ENCODE assay signal across 12 cellular contexts in genomic region chr11:121309688-121310087, GRCh38. TPM values are rescaled to one million over a fixed set of nuclear protein-coding genes. Genes with fewer than 3 reads are reported as not detected.
DNase-seq lines count a peak whose midpoint lies in the region; ATAC-seq and TF ChIP-seq lines count a peak whose summit lies in the region.
"Had no signal": no experiment of that assay in that cellular context is flagged by ENCODE, and none has a peak within 500 bp of the region (broad histone marks: within the 10 kb centered on the region; RNA-seq: fewer than 3 reads in every experiment).

No MANE protein-coding gene starts in this region.

- 71 to 87% methylated on average over 4 of the region's 4 CpGs for WGBS in sigmoid colon, 2 donors

- no peak for TF ChIP-seq POLR2A in sigmoid colon (IDR thresholded peaks at IDR 0.05)

- ATAC-seq in GM18861 (IDR thresholded peaks at IDR 0.05; ENCODE audit: unreplicated experiment) (peak; percentile 62), GM21367 (IDR thresholded peaks at IDR 0.05; ENCODE audit: unreplicated experiment) (peak; percentile 87), HG03066 (IDR thresholded peaks at IDR 0.05; ENCODE audit: low read depth, unreplicated experiment) (peak; percentile 91)
- ATAC-seq in central memory CD8-positive, alpha-beta T cell (replicated peaks; ENCODE audit: extremely low read depth, poor library complexity, severe bottlenecking), result no peak
- ATAC-seq: natural killer cell treated with Interleukin-12 subunit alpha and Interleukin-12 subunit beta and Interleukin-15 and Interleukin-18, amount 100 ng/mL, for 72 hours had no signal

- no peak for DNase-seq in central memory CD8-positive, alpha-beta T cell (ENCODE audit: low spot score in 2 of 2)
- DNase-seq in sigmoid colon, result no peak
- DNase-seq in NCI-H1048 (lab: John Stamatoyannopoulos, UW), result no peak
- no peak for DNase-seq in NCI-H1092 (lab: John Stamatoyannopoulos, UW)
- DNase-seq: DMS79 treated with DMSO at 0.1 percent for 48 hours; stimulated activated CD4-positive, alpha-beta T cell treated with anti-CD3 and anti-CD28 coated beads, Interleukin-15, amount 100 ng/mL, for 24 hours; testis had no signal

- no peaks in the 10 kb centered on the region for H3K27me3 Mint-ChIP-seq in central memory CD8-positive, alpha-beta T cell
- H3K27me3 Mint-ChIP-seq: natural killer cell treated with Interleukin-12 subunit alpha and Interleukin-12 subunit beta and Interleukin-15 and Interleukin-18, amount 100 ng/mL, for 72 hours had no signal

- no peak overlapping the region for H3K4me3 Mint-ChIP-seq in central memory CD8-positive, alpha-beta T cell
- H3K4me3 Mint-ChIP-seq: natural killer cell treated with Interleukin-12 subunit alpha and Interleukin-12 subunit beta and Interleukin-15 and Interleukin-18, amount 100 ng/mL, for 72 hours had no signal

- peaks cover 31% of the 10 kb centered on the region for H3K36me3 Mint-ChIP-seq in central memory CD8-positive, alpha-beta T cell (ENCODE audit: insufficient read depth)

- H3K9me3 Mint-ChIP-seq in central memory CD8-positive, alpha-beta T cell, result no peaks in the 10 kb centered on the region
- H3K9me3 Mint-ChIP-seq: natural killer cell treated with Interleukin-12 subunit alpha and Interleukin-12 subunit beta and Interleukin-15 and Interleukin-18, amount 100 ng/mL, for 72 hours had no signal

- no peak for TF ChIP-seq CTCF in sigmoid colon (IDR thresholded peaks at IDR 0.05)

- H3K9me3 ChIP-seq in sigmoid colon, result no peaks in the 10 kb centered on the region
- H3K9me3 ChIP-seq: testis had no signal

- no peak overlapping the region for H3K4me3 ChIP-seq in sigmoid colon
- H3K4me3 ChIP-seq: testis had no signal

- no peak overlapping the region for H3K27ac ChIP-seq in sigmoid colon
- H3K27ac ChIP-seq: testis, VCaP had no signal

- H3K27ac Mint-ChIP-seq in central memory CD8-positive, alpha-beta T cell (ENCODE audit: low read depth), result peak overlapping the region; percentile 9

- TF ChIP-seq EP300 in sigmoid colon (IDR thresholded peaks at IDR 0.05), result no peak

- H3K4me1 ChIP-seq in sigmoid colon, result no peaks in the 10 kb centered on the region
- H3K4me1 ChIP-seq: testis had no signal

- H3K36me3 ChIP-seq in sigmoid colon, result peaks cover 0 to 49% (median 17%) of the 10 kb centered on the region in 4 donors

- intact Hi-C loops in sigmoid colon (cut with DNase I), result no loop called here

- H3K4me1 Mint-ChIP-seq in central memory CD8-positive, alpha-beta T cell, result no peaks in the 10 kb centered on the region

- H3K27me3 ChIP-seq in sigmoid colon, result no peaks in the 10 kb centered on the region
- H3K27me3 ChIP-seq: testis had no signal

RNA-seq across cellular contexts. Expression of gene SC5D, which starts 17.1 kb away (rescaled TPM):
- 10 to 100 TPM; 25.5 to 33.5 (median 29.1) TPM for total RNA-seq in sigmoid colon
- polyA plus RNA-seq in sigmoid colon, result 10 to 100 TPM in 2 of 3 donors, 1 to 10 TPM in 1; 6.0 to 27.2 (median 15.5) TPM
